ENCODE assay signal across 14 cellular contexts in genomic region chr21:22223385-22223784, GRCh38.
DNase-seq lines count a peak whose midpoint lies in the region; ATAC-seq and TF ChIP-seq lines count a peak whose summit lies in the region.
"Had no signal": no experiment of that assay in that cellular context is flagged by ENCODE, and none has a peak within 500 bp of the region (broad histone marks: within the 10 kb centered on the region; RNA-seq: fewer than 3 reads in every experiment).

No MANE protein-coding gene starts in this region.

- DNase-seq in chondrocyte (ENCODE audit: low spot score): no peak
- no peak for DNase-seq in mesenteric fat pad (ENCODE audit: low spot score)
- DNase-seq in activated CD8-positive, alpha-beta memory T cell treated with anti-CD3 and anti-CD28 coated beads for 24 hours: no peak
- DNase-seq: NCI-H146; PC-9; stimulated activated CD8-positive, alpha-beta memory T cell treated with anti-CD3 and anti-CD28 coated beads, Interleukin-4, amount 100 ng/mL, for 48 hours had no signal

- peaks cover 3% of the 10 kb centered on the region for H3K9me3 Mint-ChIP-seq in chondrocyte (ENCODE audit: low read depth)

- H3K36me3 ChIP-seq in neuron (ENCODE audit: insufficient read depth, low read length): no peaks in the 10 kb centered on the region
- H3K36me3 ChIP-seq: gastroesophageal sphincter had no signal

- peaks cover 3% of the 10 kb centered on the region for H3K4me1 Mint-ChIP-seq in chondrocyte (ENCODE audit: low read depth)

- ATAC-seq in GM19328 (IDR thresholded peaks at IDR 0.05; ENCODE audit: unreplicated experiment): peak; percentile 60
- peak; percentile 76 for ATAC-seq in HG02588 (IDR thresholded peaks at IDR 0.05; ENCODE audit: unreplicated experiment)
- ATAC-seq in HG03571 (IDR thresholded peaks at IDR 0.05; ENCODE audit: unreplicated experiment): peak; percentile 91
- ATAC-seq in GM18511 (IDR thresholded peaks at IDR 0.05; ENCODE audit: unreplicated experiment): no peak
- ATAC-seq: gastroesophageal sphincter had no signal

- no peaks in the 10 kb centered on the region for H3K9me3 ChIP-seq in neuron (ENCODE audit: low read length)
- H3K9me3 ChIP-seq: gastroesophageal sphincter had no signal

- no peak for TF ChIP-seq CTCF in chondrocyte (IDR thresholded peaks at IDR 0.05)

- H3K4me3 ChIP-seq in neuron (ENCODE audit: low read length): no peak overlapping the region
- H3K4me3 ChIP-seq: coronary artery, gastroesophageal sphincter, lung, PC-9 had no signal

- H3K4me3 Mint-ChIP-seq in chondrocyte (ENCODE audit: unreplicated experiment): no peak overlapping the region

- H3K27me3 Mint-ChIP-seq in chondrocyte (ENCODE audit: low read depth): no peaks in the 10 kb centered on the region

- peak overlapping the region; percentile 72 for H2AFZ ChIP-seq in neuron (ENCODE audit: low read depth, low read length)
- H2AFZ ChIP-seq: PC-9 had no signal

- H3K4me1 ChIP-seq in neuron (ENCODE audit: insufficient read depth, low read length): no peaks in the 10 kb centered on the region
- H3K4me1 ChIP-seq: gastroesophageal sphincter had no signal

- H3K27ac Mint-ChIP-seq in chondrocyte (ENCODE audit: unreplicated experiment): no peak overlapping the region

- H3K36me3 Mint-ChIP-seq in chondrocyte (ENCODE audit: low read depth): no peaks in the 10 kb centered on the region

- no peaks in the 10 kb centered on the region for H3K27me3 ChIP-seq in neuron (ENCODE audit: insufficient read depth, low read length)
- H3K27me3 ChIP-seq: gastroesophageal sphincter had no signal
